ENCODE assay signal across 8 cellular contexts in the genomic region with DNA sequence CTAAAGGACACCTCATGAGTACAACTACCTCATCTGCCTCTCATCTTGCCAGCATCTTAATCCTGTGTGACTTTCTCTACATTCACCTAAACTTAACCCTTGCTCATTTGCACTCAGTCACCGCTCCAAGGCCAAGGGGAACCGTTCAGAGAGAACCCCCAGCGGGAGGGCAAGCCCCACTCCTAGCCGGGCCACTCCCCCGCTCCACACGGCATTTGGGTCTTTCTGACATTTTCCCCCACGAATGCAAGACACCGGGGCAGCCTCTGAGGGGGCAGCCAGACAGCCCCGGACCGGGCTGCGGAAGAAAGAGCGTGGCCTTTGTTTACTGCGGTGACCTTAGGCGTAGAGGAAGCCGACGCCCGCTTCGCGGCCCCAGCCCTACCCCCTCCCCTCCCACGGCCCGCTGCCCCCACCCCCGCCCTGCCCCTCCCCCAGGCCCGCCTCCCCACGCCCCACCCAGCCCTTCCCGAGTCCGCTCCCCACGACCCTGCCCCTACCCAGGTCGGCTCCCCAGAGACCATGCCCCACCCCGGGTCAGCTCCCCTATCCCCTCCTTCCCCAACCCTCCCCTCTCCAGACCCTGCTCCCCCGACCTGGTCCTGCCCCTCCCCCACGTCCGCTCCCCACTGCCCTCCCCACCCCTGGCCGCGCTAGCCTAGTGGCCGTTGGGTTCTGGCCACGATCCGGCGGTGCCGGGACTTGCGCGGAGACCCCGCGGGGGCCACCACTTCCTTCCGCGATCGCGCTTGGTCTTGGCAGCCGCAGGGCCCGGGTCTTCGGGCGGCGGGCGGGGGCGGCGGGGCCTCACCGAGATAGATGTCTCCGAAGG. TPM values are rescaled to one million over a fixed set of nuclear protein-coding genes. Genes with fewer than 3 reads are reported as not detected.
A peak's percentile ranks its signal among the peaks of the same experiment; 100 is the strongest.
DNase-seq lines count a peak whose midpoint lies in the region; ATAC-seq and TF ChIP-seq lines count a peak whose summit lies in the region.

No MANE protein-coding gene starts in this region.

- peak overlapping the region; percentile 93 to 99 (median 98) for H3K4me3 Mint-ChIP-seq in CD4-positive, CD25-positive, alpha-beta regulatory T cell
- H3K4me3 Mint-ChIP-seq in T-cell (peak overlapping the region; percentile 87 to 97 (median 95)), immature natural killer cell (peak overlapping the region; percentile 92 to 98 (median 95))

- peak; percentile 0 to 10 for ATAC-seq in CD4-positive, CD25-positive, alpha-beta regulatory T cell (ENCODE audit: low read depth in 2 of 2)
- ATAC-seq in T-cell (replicated peaks in 1 of 4) (peak; percentile 4 to 19 (median 16)), body of pancreas (peak; percentile 8), GM18519 (IDR thresholded peaks at IDR 0.05; ENCODE audit: low FRiP score, unreplicated experiment) (no peak), HG03045 (IDR thresholded peaks at IDR 0.05; ENCODE audit: unreplicated experiment) (no peak)

- no peaks in the 10 kb centered on the region for H3K9me3 ChIP-seq in CD4-positive, CD25-positive, alpha-beta regulatory T cell (ENCODE audit: control insufficient read depth in 2 of 2, low read length in 2 of 2)
- no peaks in the 10 kb centered on the region for H3K9me3 ChIP-seq in HEK293 (ENCODE audit: control insufficient read depth, insufficient read depth, low read depth, low read length)
- H3K9me3 ChIP-seq in body of pancreas: no peaks in the 10 kb centered on the region

- no peak for TF ChIP-seq POLR2A in body of pancreas (IDR thresholded peaks at IDR 0.05)

- H3K36me3 ChIP-seq in CD4-positive, CD25-positive, alpha-beta regulatory T cell (ENCODE audit: control insufficient read depth, insufficient read depth, low read length): peaks cover 23% of the 10 kb centered on the region
- H3K36me3 ChIP-seq in HEK293 (ENCODE audit: control insufficient read depth in 2 of 2, insufficient read depth in 1 of 2, low read length in 2 of 2): peaks cover 20 to 48% of the 10 kb centered on the region in 2 experiments; a peak in 2 of 3 replicates
- H3K36me3 ChIP-seq in body of pancreas (replicated peaks in 1 of 2; ENCODE audit: insufficient read depth in 1 of 2, low read depth in 2 of 2): no peaks in the 10 kb centered on the region

- POLR2A ChIA-PET in HEK293 (lab: Yijun Ruan, JAX): interaction anchor here (0.7 to 3.4 kb wide), 13 partner anchors 8 to 574 kb away, joined by 3 to 28 read pairs (median 4); no protein-coding TSS in a partner anchor
- POLR2A ChIA-PET in T-cell (lab: Charles Lee): no interaction called here

- no peaks in the 10 kb centered on the region for H3K27me3 ChIP-seq in CD4-positive, CD25-positive, alpha-beta regulatory T cell (ENCODE audit: control insufficient read depth, insufficient read depth, low read length)
- H3K27me3 ChIP-seq in body of pancreas: no peaks in the 10 kb centered on the region

- H3K27ac ChIP-seq in CD4-positive, CD25-positive, alpha-beta regulatory T cell (ENCODE audit: insufficient read depth, low read length, poor library complexity, severe bottlenecking): peak overlapping the region; percentile 92
- H3K27ac ChIP-seq in HEK293 (ENCODE audit: extremely low read depth, low read depth, low read length): peak overlapping the region; percentile 100
- peak overlapping the region; percentile 93 to 100 (median 98) for H3K27ac ChIP-seq in body of pancreas

- H3K27ac Mint-ChIP-seq in CD4-positive, CD25-positive, alpha-beta regulatory T cell: peak overlapping the region; percentile 94 to 99 (median 98)
- H3K27ac Mint-ChIP-seq in T-cell: peak overlapping the region; percentile 93 to 97
- peak overlapping the region; percentile 91 to 100 (median 98) for H3K27ac Mint-ChIP-seq in immature natural killer cell

- H3K4me1 Mint-ChIP-seq in CD4-positive, CD25-positive, alpha-beta regulatory T cell: peaks cover 6 to 51% (median 37%) of the 10 kb centered on the region in 4 donors
- H3K4me1 Mint-ChIP-seq in T-cell (peaks cover 50 to 55% (median 51%) of the 10 kb centered on the region in 3 donors), immature natural killer cell (peaks cover 50 to 51% of the 10 kb centered on the region in 2 donors)

- H3K36me3 Mint-ChIP-seq in CD4-positive, CD25-positive, alpha-beta regulatory T cell: peaks cover 13% of the 10 kb centered on the region
- H3K36me3 Mint-ChIP-seq in T-cell: peaks cover 21% of the 10 kb centered on the region
- H3K36me3 Mint-ChIP-seq in immature natural killer cell: peaks cover 5 to 27% (median 6%) of the 10 kb centered on the region in 3 donors

- intact Hi-C loops in body of pancreas (cut with DNase I): no loop called here

- H3K4me3 ChIP-seq in CD4-positive, CD25-positive, alpha-beta regulatory T cell (ENCODE audit: low read depth, low read length): peak overlapping the region; percentile 77
- peak overlapping the region; percentile 87 for H3K4me3 ChIP-seq in HEK293 (ENCODE audit: low read depth, low read length)
- peak overlapping the region; percentile 59 to 94 for H3K4me3 ChIP-seq in body of pancreas

- TF ChIP-seq CTCF in HEK293 (tag by site-specific recombination; IDR thresholded peaks at IDR 0.05) (no peak), body of pancreas (IDR thresholded peaks at IDR 0.05) (no peak)

- CTCF ChIA-PET in HEK293 (lab: Yijun Ruan, JAX) (no interaction called here), T-cell (lab: Charles Lee) (interaction anchor here (0.7 to 1.5 kb wide), 3 partner anchors 25 to 36 kb away, joined by 3 to 4 read pairs (median 4); no protein-coding TSS in a partner anchor)

- H3K27me3 Mint-ChIP-seq in CD4-positive, CD25-positive, alpha-beta regulatory T cell: peaks cover 8% of the 10 kb centered on the region
- H3K27me3 Mint-ChIP-seq in T-cell: no peaks in the 10 kb centered on the region
- H3K27me3 Mint-ChIP-seq in immature natural killer cell (ENCODE audit: low read depth in 3 of 3): peaks cover 17 to 26% (median 19%) of the 10 kb centered on the region in 3 donors

- WGBS in body of pancreas, 2 donors: 1% methylated on average over 14 to 31 of the region's 57 CpGs

- H3K9me3 Mint-ChIP-seq in CD4-positive, CD25-positive, alpha-beta regulatory T cell: no peaks in the 10 kb centered on the region
- H3K9me3 Mint-ChIP-seq in T-cell (no peaks in the 10 kb centered on the region), immature natural killer cell (no peaks in the 10 kb centered on the region)

- peaks cover 52% of the 10 kb centered on the region for H3K4me1 ChIP-seq in CD4-positive, CD25-positive, alpha-beta regulatory T cell (ENCODE audit: control insufficient read depth, insufficient read depth, low read length, poor library complexity, severe bottlenecking)
- H3K4me1 ChIP-seq in HEK293 (ENCODE audit: control insufficient read depth, insufficient read depth, low read length) (peaks cover 27% of the 10 kb centered on the region), body of pancreas (peaks cover 63% of the 10 kb centered on the region)

- peak; percentile 32 to 44 (median 38) for DNase-seq in CD4-positive, CD25-positive, alpha-beta regulatory T cell
- DNase-seq in T-cell (peak in 25 of 34 experiments; percentile 14 to 56 (median 25)), body of pancreas (peak; percentile 46 to 54 (median 48)), immature natural killer cell (peak; percentile 65 to 76 (median 70))
- DNase-seq in stimulated activated CD4-positive, alpha-beta T cell treated with anti-CD3 and anti-CD28 coated beads, Interleukin-2, amount 100 ng/mL, for 4 hours (ENCODE audit: low read depth): peak; percentile 20

TF ChIP-seq in HEK293, 187 proteins besides CTCF, POLR2A, EP300 and RAD21 (continues in another document):
- TF ChIP-seq KLF10 (tag by site-specific recombination; IDR thresholded peaks at IDR 0.05): peak; percentile 35
- TF ChIP-seq ZEB2 (tag by site-specific recombination; IDR thresholded peaks at IDR 0.05): 0 out of 2 replicates have a peak, but pooled peaks have one; percentile 21
- no peak for TF ChIP-seq ZNF433 (tag by site-specific recombination; IDR thresholded peaks at IDR 0.05; ENCODE audit: low read depth)

RNA-seq across cellular contexts. Expression of a gene that starts 0.8 kb away (rescaled TPM):
- 333 TPM for total RNA-seq in CD4-positive, CD25-positive, alpha-beta regulatory T cell
- polyA plus RNA-seq in CD4-positive, CD25-positive, alpha-beta regulatory T cell: 10 to 100 TPM; 41.2 to 50.3 (median 48.6) TPM
- total RNA-seq in T-cell: 100 to 1,000 TPM; 177 to 273 (median 194) TPM
- total RNA-seq in body of pancreas: 100 to 1,000 TPM in 1 of 2 donors, 10 to 100 TPM in 1; 37.6 to 116 TPM
- polyA plus RNA-seq in immature natural killer cell: 100 to 1,000 TPM in 1 of 3 donors, 10 to 100 TPM in 2; 48.9 to 130 (median 55.9) TPM

RNA-seq across cellular contexts. Expression of a gene that starts 43.9 kb away (rescaled TPM):
- 52.5 TPM for total RNA-seq in CD4-positive, CD25-positive, alpha-beta regulatory T cell
- polyA plus RNA-seq in CD4-positive, CD25-positive, alpha-beta regulatory T cell: 1 to 10 TPM; 1.5 to 3.3 (median 2.2) TPM
- 10 to 100 TPM; 31.9 to 47.3 (median 40.9) TPM for total RNA-seq in T-cell
- total RNA-seq in body of pancreas: 1 to 10 TPM; 2.0 to 5.4 TPM
- polyA plus RNA-seq in immature natural killer cell: 10 to 100 TPM in 1 of 3 donors, 1 to 10 TPM in 2; 5.8 to 12.2 (median 6.8) TPM

RNA-seq across cellular contexts. Expression of a gene that starts 44.7 kb away (rescaled TPM):
- 140 TPM for total RNA-seq in CD4-positive, CD25-positive, alpha-beta regulatory T cell
- polyA plus RNA-seq in CD4-positive, CD25-positive, alpha-beta regulatory T cell: 10 to 100 TPM; 56.3 to 76.9 (median 68.3) TPM
- total RNA-seq in T-cell (100 to 1,000 TPM; 104 to 265 (median 135) TPM), body of pancreas (not detected)
- 100 to 1,000 TPM; 278 to 589 (median 370) TPM for polyA plus RNA-seq in immature natural killer cell

Comparison
In these comparisons a context has a peak if more than half of its experiments do, and no peak if none do; other contexts are left out.
1. ATAC-seq: peak in CD4-positive, CD25-positive, alpha-beta regulatory T cell (2 of 2), T-cell (4 of 4) and body of pancreas (single experiment); none in GM18519 (single experiment) and HG03045 (single experiment).
2. DNase-seq: peak in every context shown above with its lines; median percentile 70 in immature natural killer cell; 48 in body of pancreas; 38 in CD4-positive, CD25-positive, alpha-beta regulatory T cell; 25 in T-cell; 20 in stimulated activated CD4-positive, alpha-beta T cell treated with anti-CD3 and anti-CD28 coated beads, Interleukin-2, amount 100 ng/mL, for 4 hours.
3. RNA of a gene that starts 44.7 kb away (total RNA-seq): 140 TPM in CD4-positive, CD25-positive, alpha-beta regulatory T cell (single experiment) and 104 to 265 TPM in T-cell; not detected in body of pancreas; every median in the first group is over 10 times any median in the second.
4. Peak in every context shown above with its lines, with median percentiles within 50 percentile points of each other: H3K27ac ChIP-seq, H3K4me3 ChIP-seq, H3K27ac Mint-ChIP-seq and H3K4me3 Mint-ChIP-seq.